Comparison of ENCODE assay signal across 1 cellular context in the genomic region with DNA sequence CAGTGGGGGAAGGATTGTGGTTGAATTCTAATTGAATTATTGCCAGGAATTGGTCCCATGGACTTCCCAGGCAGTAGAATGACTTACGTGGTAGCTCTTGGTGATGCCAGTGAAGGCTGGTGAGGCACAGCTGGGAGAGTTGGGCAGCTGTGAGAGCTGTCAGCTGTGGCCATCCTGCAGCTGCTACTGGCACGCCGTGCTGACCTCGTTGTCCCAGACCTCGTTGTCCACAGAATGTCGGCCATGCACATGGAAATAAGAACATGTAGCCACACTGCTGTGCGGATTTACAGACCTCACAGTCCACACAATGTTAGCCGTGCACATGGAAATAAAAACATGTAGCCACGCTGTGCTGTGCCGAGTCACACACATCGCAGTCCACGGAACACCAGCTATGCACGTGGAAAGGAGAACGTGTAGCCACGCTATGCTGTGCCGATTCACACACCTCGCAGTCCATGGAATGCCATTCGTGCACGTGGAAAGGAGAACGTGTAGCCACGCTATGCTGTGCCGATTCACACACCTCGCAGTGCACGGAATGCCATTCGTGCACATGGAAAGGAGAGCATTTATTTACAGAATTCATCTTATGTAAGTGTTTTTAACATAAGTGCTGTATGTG.
A peak's percentile ranks its signal among the peaks of the same experiment; 100 is the strongest.
TF ChIP-seq lines count a peak whose summit lies in the region.

No MANE protein-coding gene starts in this region.

TF ChIP-seq in HepG2, 621 proteins besides CTCF, POLR2A, EP300 and RAD21:
- TF ChIP-seq SATB2 (CRISPR knock-in tag; IDR thresholded peaks at IDR 0.05) (no peak), ZBTB38 (CRISPR knock-in tag; IDR thresholded peaks at IDR 0.05) (peak; percentile 78; the same call in 1 of the 2 replicates)
